Comparison of ENCODE assay signal across 13 cellular contexts in genomic region chr1:53656062-53656915, GRCh38.
DNase-seq lines count a peak whose midpoint lies in the region; ATAC-seq and TF ChIP-seq lines count a peak whose summit lies in the region.
"Had no signal": no experiment of that assay in that cellular context is flagged by ENCODE, and none has a peak within 500 bp of the region (broad histone marks: within the 10 kb centered on the region; RNA-seq: fewer than 3 reads in every experiment).

No MANE protein-coding gene starts in this region.

- ATAC-seq in omental fat pad (ENCODE audit: low FRiP score) (no peak), HG03025 (IDR thresholded peaks at IDR 0.05; ENCODE audit: low FRiP score, unreplicated experiment) (no peak)
- ATAC-seq: heart right ventricle had no signal

- in situ Hi-C loops in SK-MEL-5 (cut with HindIII; ENCODE audit: low pct_unique_long_range_greater_than_20kb, low sequenced_read_pairs), result no loop called here

- no peak for TF ChIP-seq CTCF in fibroblast of pulmonary artery (IDR thresholded peaks at IDR 0.05; ENCODE audit: low read length, missing control alignments)
- TF ChIP-seq CTCF in omental fat pad (IDR thresholded peaks at IDR 0.05), result no peak

- peak; percentile 52 for DNase-seq in SKM-1 treated with dmso at 0.1 percent for 144 hours (lab: John Stamatoyannopoulos, UW; ENCODE audit: unreplicated experiment)
- no peak for DNase-seq in SKM-1 (lab: John Stamatoyannopoulos, UW; ENCODE audit: unreplicated experiment)
- peak; percentile 53 for DNase-seq in SK-MEL-5 (ENCODE audit: low read depth, low spot score)
- peak; percentile 43 for DNase-seq in fibroblast of pulmonary artery (ENCODE audit: low read depth)
- DNase-seq in stromal cell of bone marrow (ENCODE audit: low read depth), result peak; percentile 48
- no peak for DNase-seq in omental fat pad (ENCODE audit: low spot score)
- DNase-seq in activated CD4-positive, alpha-beta T cell treated with anti-CD3 and anti-CD28 coated beads, Interleukin-2, amount 50 U/mL, for 1 hour, result no peak
- DNase-seq: H7, heart right ventricle, NCI-H1092 treated with DMSO at 0.1 percent for 48 hours, NCI-H524 had no signal

- H3K4me3 ChIP-seq in fibroblast of pulmonary artery (replicated peaks; ENCODE audit: low read depth, low read length), result no peak overlapping the region
- H3K4me3 ChIP-seq: heart right ventricle, ovary had no signal

Comparison
In these comparisons a context has a peak if more than half of its experiments do, and no peak if none do; other contexts are left out.
1. DNase-seq: peak in SKM-1 treated with dmso at 0.1 percent for 144 hours (single experiment), SK-MEL-5 (single experiment), fibroblast of pulmonary artery (single experiment) and stromal cell of bone marrow (single experiment); none in SKM-1 (single experiment), omental fat pad (single experiment) and activated CD4-positive, alpha-beta T cell treated with anti-CD3 and anti-CD28 coated beads, Interleukin-2, amount 50 U/mL, for 1 hour (single experiment).